19 cellular contexts compared by ENCODE assay signal in genomic region chr4:4338632-4339031, GRCh38.
"Had no signal": no experiment of that assay in that cellular context is flagged by ENCODE, and none has a peak within 500 bp of the region (broad histone marks: within the 10 kb centered on the region; RNA-seq: fewer than 3 reads in every experiment).

No MANE protein-coding gene starts in this region.

- H3K36me3 ChIP-seq: ascending aorta, brain microvascular endothelial cell, heart right ventricle, left ventricle myocardium inferior, ovary, prostate gland, spleen, thoracic aorta had no signal

- DNase-seq: activated CD4-positive, alpha-beta T cell treated with anti-CD3 and anti-CD28 coated beads, Interleukin-2, amount 10 ng/mL, durations not matched to agents 7 days and 5 days; activated CD8-positive, alpha-beta T cell treated with anti-CD3 and anti-CD28 coated beads, Interleukin-2, amount 10 ng/mL, durations not matched to agents 7 days and 5 days; activated T-cell treated with anti-CD3 and anti-CD28 coated beads, Interleukin-2, amount 50 U/mL, for 1 hour; brain microvascular endothelial cell; effector CD4-positive, alpha-beta T cell; heart right ventricle; left ventricle myocardium inferior; mammary epithelial cell; midbrain; natural killer cell; ovary; spleen; stimulated activated CD4-positive, alpha-beta T cell treated with anti-CD3 and anti-CD28 coated beads, Interleukin-4, amount 100 ng/mL, for 1 hour; stimulated activated naive CD4-positive, alpha-beta T cell had no signal

- H3K27me3 Mint-ChIP-seq: activated CD4-positive, alpha-beta T cell treated with anti-CD3 and anti-CD28 coated beads, Interleukin-2, amount 10 ng/mL, durations not matched to agents 7 days and 5 days had no signal

- H3K4me3 ChIP-seq: ascending aorta, left ventricle myocardium inferior, ovary, prostate gland, spleen, thoracic aorta had no signal

- H3K4me1 ChIP-seq: ascending aorta, prostate gland had no signal

- H3K9me3 ChIP-seq: ascending aorta, heart right ventricle, left ventricle myocardium inferior, ovary, prostate gland, spleen, thoracic aorta had no signal

- H3K4me3 Mint-ChIP-seq: activated CD4-positive, alpha-beta T cell treated with anti-CD3 and anti-CD28 coated beads, Interleukin-2, amount 10 ng/mL, durations not matched to agents 7 days and 5 days; activated CD8-positive, alpha-beta T cell treated with anti-CD3 and anti-CD28 coated beads, Interleukin-2, amount 10 ng/mL, durations not matched to agents 7 days and 5 days; dendritic cell treated with granulocyte-macrophage colony-stimulating factor and Interleukin-4, amounts not matched to agents 40 ng/mL and 50 ng/mL, for 4 days; natural killer cell had no signal

- H3K27ac ChIP-seq: ascending aorta, brain microvascular endothelial cell, heart right ventricle, left ventricle myocardium inferior, ovary, prostate gland, spleen, thoracic aorta had no signal

- H3K27me3 ChIP-seq: ascending aorta, brain microvascular endothelial cell, ovary, spleen had no signal

- ATAC-seq: activated CD8-positive, alpha-beta T cell treated with anti-CD3 and anti-CD28 coated beads, Interleukin-2, amount 10 ng/mL, durations not matched to agents 7 days and 5 days; activated naive CD4-positive, alpha-beta T cell treated with anti-CD3 and anti-CD28 coated beads, Interleukin-2, amount 50 U/mL, for 72 hours had no signal

- H3K27ac Mint-ChIP-seq: activated CD4-positive, alpha-beta T cell treated with anti-CD3 and anti-CD28 coated beads, Interleukin-2, amount 10 ng/mL, durations not matched to agents 7 days and 5 days; activated CD8-positive, alpha-beta T cell treated with anti-CD3 and anti-CD28 coated beads, Interleukin-2, amount 10 ng/mL, durations not matched to agents 7 days and 5 days; dendritic cell treated with granulocyte-macrophage colony-stimulating factor and Interleukin-4, amounts not matched to agents 40 ng/mL and 50 ng/mL, for 4 days; natural killer cell had no signal

- H3K9me3 Mint-ChIP-seq: activated CD4-positive, alpha-beta T cell treated with anti-CD3 and anti-CD28 coated beads, Interleukin-2, amount 10 ng/mL, durations not matched to agents 7 days and 5 days; activated naive CD4-positive, alpha-beta T cell treated with anti-CD3 and anti-CD28 coated beads, Interleukin-2, amount 50 U/mL, for 72 hours; dendritic cell treated with granulocyte-macrophage colony-stimulating factor and Interleukin-4, amounts not matched to agents 40 ng/mL and 50 ng/mL, for 4 days; natural killer cell had no signal
